1 cellular context compared by ENCODE assay signal in genomic region chr3:183884437-183885296, GRCh38.
TF ChIP-seq lines count a peak whose summit lies in the region.

PARL (minus strand) TSS chr3:183884880; CDS start chr3:183884846, 34 bp downstream.

TF ChIP-seq in K562, 482 proteins besides CTCF, POLR2A, EP300 and RAD21 (continued from another document and continues in another):
- peak; percentile 53; the same call in 1 of the 2 replicates for TF ChIP-seq CHAMP1 (IDR thresholded peaks at IDR 0.05)
- no peak for TF ChIP-seq PYGO2 (tag; IDR thresholded peaks at IDR 0.05)
- TF ChIP-seq ZBTB2 (IDR thresholded peaks at IDR 0.05) = peak; percentile 16; the same call in 1 of the 2 replicates
- no peak for TF ChIP-seq NR1H2 (CRISPR knock-in tag; IDR thresholded peaks at IDR 0.05)
- peak; percentile 39 to 52 for TF ChIP-seq NRF1 (conservative IDR thresholded peaks at IDR 0.05 in 1 of 2, IDR thresholded peaks at IDR 0.05 in 1 of 2)
- no peak for TF ChIP-seq MCM3 (IDR thresholded peaks at IDR 0.05)
- TF ChIP-seq HMG20B (CRISPR knock-in tag; IDR thresholded peaks at IDR 0.05) = no peak
- TF ChIP-seq ZNF512 (tag; IDR thresholded peaks at IDR 0.05) = no peak
- peak; percentile 58 for TF ChIP-seq NFIC (IDR thresholded peaks at IDR 0.05)
- TF ChIP-seq ZNF224 (CRISPR knock-in tag; IDR thresholded peaks at IDR 0.05) = no peak
- no peak for TF ChIP-seq PATZ1 (CRISPR knock-in tag; IDR thresholded peaks at IDR 0.05; ENCODE audit: borderline replicate concordance)
- no peak for TF ChIP-seq TAL1 (IDR thresholded peaks at IDR 0.05)
- peak; percentile 90 for TF ChIP-seq TAF7 (tag; IDR thresholded peaks at IDR 0.05)
- TF ChIP-seq PHB (CRISPR knock-in tag; IDR thresholded peaks at IDR 0.05) = no peak
- TF ChIP-seq CHD2 (IDR thresholded peaks at IDR 0.05; ENCODE audit: low read depth, low read length) = peak; percentile 53
- no peak for TF ChIP-seq TCF7L2 (IDR thresholded peaks at IDR 0.05; ENCODE audit: low read depth, low read length)
- no peak for TF ChIP-seq RBM15 (IDR thresholded peaks at IDR 0.05; ENCODE audit: insufficient read depth, low read length)
- no peak for TF ChIP-seq THRAP3 (IDR thresholded peaks at IDR 0.05; ENCODE audit: borderline replicate concordance)
- TF ChIP-seq HINFP (tag; conservative IDR thresholded peaks at IDR 0.05; ENCODE audit: low read depth) = no peak
- TF ChIP-seq NCOA1 (IDR thresholded peaks at IDR 0.05; ENCODE audit: low read depth) = peak; percentile 37; the same call in 1 of the 2 replicates
- TF ChIP-seq GTF3C2 (IDR thresholded peaks at IDR 0.05; ENCODE audit: borderline replicate concordance, extremely low read depth, insufficient read length) = no peak
- no peak for TF ChIP-seq ZNF444 (CRISPR knock-in tag; IDR thresholded peaks at IDR 0.05)
- peak; percentile 86; the same call in 1 of the 2 replicates for TF ChIP-seq MYNN (IDR thresholded peaks at IDR 0.05)
- no peak for TF ChIP-seq MYNN (CRISPR knock-in tag; IDR thresholded peaks at IDR 0.05)
- TF ChIP-seq ELK1 (CRISPR knock-in tag; IDR thresholded peaks at IDR 0.05) = no peak
- no peak for TF ChIP-seq SMARCB1 (IDR thresholded peaks at IDR 0.05; ENCODE audit: insufficient read length, low read depth)
- TF ChIP-seq E4F1 (CRISPR knock-in tag; IDR thresholded peaks at IDR 0.05; ENCODE audit: borderline replicate concordance) = no peak
- peak; percentile 72 for TF ChIP-seq BHLHE40 (IDR thresholded peaks at IDR 0.05; ENCODE audit: low read length)
- TF ChIP-seq PHF20 (IDR thresholded peaks at IDR 0.05; ENCODE audit: partially characterized antibody) = peak; percentile 94
- peak; percentile 8; the same call in 1 of the 2 replicates for TF ChIP-seq ATF4 (CRISPR knock-in tag; IDR thresholded peaks at IDR 0.05)
- TF ChIP-seq ZNF174 (CRISPR knock-in tag; IDR thresholded peaks at IDR 0.05) = no peak
- TF ChIP-seq TAF15 (IDR thresholded peaks at IDR 0.05; ENCODE audit: low read depth, low read length) = no peak
- no peak for TF ChIP-seq ZNF146 (CRISPR knock-in tag; IDR thresholded peaks at IDR 0.05; ENCODE audit: unreplicated experiment)
- TF ChIP-seq CTCFL (IDR thresholded peaks at IDR 0.05; ENCODE audit: borderline replicate concordance, insufficient read depth, low read depth, low read length, poor library complexity, severe bottlenecking) = peak; percentile 92
- no peak for TF ChIP-seq MEF2A (IDR thresholded peaks at IDR 0.05; ENCODE audit: control insufficient read depth, low read depth, low read length)
- no peak for TF ChIP-seq PHF21A (IDR thresholded peaks at IDR 0.05; ENCODE audit: borderline replicate concordance, low read depth)
- no peak for TF ChIP-seq NR0B1 (IDR thresholded peaks at IDR 0.05; ENCODE audit: partially characterized antibody)
